Comparison of ENCODE assay signal across 17 cellular contexts in genomic region chr17:31449746-31450145, GRCh38.
"Had no signal": no experiment of that assay in that cellular context is flagged by ENCODE, and none has a peak within 500 bp of the region (broad histone marks: within the 10 kb centered on the region; RNA-seq: fewer than 3 reads in every experiment).

No MANE protein-coding gene starts in this region.

- H3K27me3 ChIP-seq: SJCRH30 had no signal

- H3K27ac ChIP-seq: RWPE1, SJCRH30 had no signal

- H3K9me3 ChIP-seq: SJCRH30 had no signal

- H3K36me3 ChIP-seq: SJCRH30 had no signal

- DNase-seq: KBM-7, MV-4-11, NCI-H1048, NCI-H1105, NCI-H1417, NCI-H1436 treated with DMSO at 0.1 percent for 48 hours, NCI-H1694, NCI-H187 treated with DMSO at 0.1 percent for 48 hours, NCI-H2081, NCI-H2107, NCI-H2227 treated with DMSO at 0.1 percent for 48 hours, NCI-H524 treated with DMSO at 0.1 percent for 48 hours, NCI-H69, NCI-H774, SHP77, SJCRH30 had no signal

- H3K4me3 ChIP-seq: SJCRH30 had no signal
